In the genomic region with DNA sequence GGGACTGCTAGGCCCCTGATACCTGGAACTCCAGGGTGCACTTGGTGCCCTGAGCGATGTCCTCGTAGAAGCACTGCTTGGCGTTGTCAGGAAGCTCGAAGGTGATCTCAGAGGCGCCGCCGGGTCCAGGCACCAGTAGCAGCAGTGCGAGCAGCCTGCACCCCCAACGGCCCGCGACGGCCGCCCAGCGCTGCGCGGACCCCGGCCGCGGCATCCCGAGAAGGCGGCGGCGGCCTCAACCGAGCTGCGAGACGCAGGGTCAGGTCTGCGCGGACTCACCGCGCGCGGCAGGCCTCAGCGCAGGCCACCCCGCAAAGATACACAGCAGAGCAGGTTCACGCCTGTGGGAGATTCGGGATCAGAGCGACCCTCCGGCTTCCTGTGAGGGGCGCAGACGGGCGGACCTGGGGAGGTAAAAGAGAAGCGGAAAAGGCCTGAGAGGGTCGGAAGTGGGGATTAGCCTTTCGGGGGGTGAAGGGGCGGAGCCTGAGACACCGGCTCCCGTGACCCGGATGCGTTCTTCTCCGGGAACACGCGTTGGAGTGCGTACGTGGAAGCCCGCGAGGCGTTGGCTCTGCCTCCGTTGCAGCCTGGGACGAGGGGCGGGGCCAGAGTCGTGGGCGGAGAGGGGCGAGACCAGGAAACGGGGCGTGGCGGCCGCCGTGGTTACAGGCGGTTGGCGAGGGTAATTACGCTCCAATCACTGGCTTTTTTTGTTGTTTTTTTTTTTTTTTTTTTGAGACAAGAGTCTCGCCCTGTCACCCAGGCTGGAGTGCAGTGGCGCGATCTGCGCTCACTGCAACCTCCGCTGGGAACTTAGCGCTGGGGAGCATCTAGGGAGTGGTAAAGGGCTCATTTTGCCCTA, we compare ENCODE assay signal across 1 cellular context.
TF ChIP-seq lines count a peak whose summit lies in the region.

Gene TMED7 (minus strand): TSS at position 458 of the 865 bp plus-strand sequence. CDS start 244 bp downstream, at position 214.

TF ChIP-seq in K562, 482 proteins besides CTCF, POLR2A, EP300 and RAD21 (continued from another document and continues in another):
- TF ChIP-seq ZNF277 (CRISPR knock-in tag; IDR thresholded peaks at IDR 0.05; ENCODE audit: borderline replicate concordance) (no peak), DIDO1 (tag; IDR thresholded peaks at IDR 0.05; ENCODE audit: low read depth) (0 out of 2 replicates have a peak, but pooled peaks have one; percentile 28), ID3 (CRISPR knock-in tag; IDR thresholded peaks at IDR 0.05) (no peak), ID3 (tag; IDR thresholded peaks at IDR 0.05) (0 out of 2 replicates have a peak, but pooled peaks have one; percentile 52), USF1 (CRISPR knock-in tag; IDR thresholded peaks at IDR 0.05) (peak; percentile 38; the same call in 1 of the 2 replicates), MLLT1 (IDR thresholded peaks at IDR 0.05) (no peak), E2F5 (CRISPR knock-in tag; IDR thresholded peaks at IDR 0.05) (no peak), SREBF1 (IDR thresholded peaks at IDR 0.05; ENCODE audit: borderline replicate concordance, low read depth, low read length) (0 out of 2 replicates have a peak, but pooled peaks have one; percentile 56), KAT2B (IDR thresholded peaks at IDR 0.05; ENCODE audit: low read depth, low read length) (no peak), ZNF778 (CRISPR knock-in tag; IDR thresholded peaks at IDR 0.05) (no peak), MTF1 (CRISPR knock-in tag; IDR thresholded peaks at IDR 0.05; ENCODE audit: borderline replicate concordance) (no peak), MAFK (IDR thresholded peaks at IDR 0.05; ENCODE audit: low read length) (no peak), CTBP1 (IDR thresholded peaks at IDR 0.05; ENCODE audit: borderline replicate concordance) (0 out of 2 replicates have a peak, but pooled peaks have one; percentile 27), ATF7 (IDR thresholded peaks at IDR 0.05) (peak; percentile 75; the same call in 1 of the 2 replicates), NFE2L1 (tag; IDR thresholded peaks at IDR 0.05; ENCODE audit: borderline replicate concordance, low read depth) (no peak), BCOR (IDR thresholded peaks at IDR 0.05) (no peak; the same call in 1 of the 2 replicates), ZNF324 (CRISPR knock-in tag; IDR thresholded peaks at IDR 0.05) (no peak), MYBL2 (IDR thresholded peaks at IDR 0.05; ENCODE audit: low read depth) (no peak), MYBL2 (CRISPR knock-in tag; IDR thresholded peaks at IDR 0.05; ENCODE audit: borderline replicate concordance) (no peak), ZNF384 (IDR thresholded peaks at IDR 0.05; ENCODE audit: low read depth, low read length) (peak; percentile 99), TCF3 (CRISPR knock-in tag; IDR thresholded peaks at IDR 0.05) (no peak), SRSF9 (IDR thresholded peaks at IDR 0.05; ENCODE audit: borderline replicate concordance, low read depth, low read length) (no peak), MBD2 (IDR thresholded peaks at IDR 0.05; ENCODE audit: borderline replicate concordance, low read depth) (peak; percentile 47; the same call in 1 of the 2 replicates), ZNF780A (CRISPR knock-in tag; IDR thresholded peaks at IDR 0.05) (no peak), PCBP1 (IDR thresholded peaks at IDR 0.05; ENCODE audit: low read depth, low read length, poor library complexity, severe bottlenecking) (peak; percentile 64), ZNF347 (CRISPR knock-in tag; IDR thresholded peaks at IDR 0.05; ENCODE audit: low read depth) (no peak), ZNF354B (CRISPR knock-in tag; IDR thresholded peaks at IDR 0.05) (no peak), FOXA1 (IDR thresholded peaks at IDR 0.05; ENCODE audit: borderline replicate concordance) (no peak), ZNF175 (CRISPR knock-in tag; IDR thresholded peaks at IDR 0.05; ENCODE audit: low read depth) (no peak), FOXM1 (IDR thresholded peaks at IDR 0.05; ENCODE audit: low read depth) (no peak), FOXM1 (CRISPR knock-in tag; IDR thresholded peaks at IDR 0.05; ENCODE audit: low read depth) (0 out of 2 replicates have a peak, but pooled peaks have one; percentile 56), THAP7 (CRISPR knock-in tag; IDR thresholded peaks at IDR 0.05) (no peak), NCOA1 (IDR thresholded peaks at IDR 0.05; ENCODE audit: low read depth) (peak; percentile 58; the same call in 1 of the 2 replicates), ZNF561 (CRISPR knock-in tag; conservative IDR thresholded peaks at IDR 0.05) (no peak), ZNF75A (CRISPR knock-in tag; IDR thresholded peaks at IDR 0.05) (no peak), ATF6 (CRISPR knock-in tag; IDR thresholded peaks at IDR 0.05) (0 out of 2 replicates have a peak, but pooled peaks have one; percentile 39), NR3C1 (CRISPR knock-in tag; IDR thresholded peaks at IDR 0.05) (no peak), XRCC5 (IDR thresholded peaks at IDR 0.05; ENCODE audit: low read depth, low read length) (no peak), ZNF217 (CRISPR knock-in tag; IDR thresholded peaks at IDR 0.05) (no peak), ZNF395 (CRISPR knock-in tag; IDR thresholded peaks at IDR 0.05) (peak; percentile 89)
- TF ChIP-seq, protein P1, sequence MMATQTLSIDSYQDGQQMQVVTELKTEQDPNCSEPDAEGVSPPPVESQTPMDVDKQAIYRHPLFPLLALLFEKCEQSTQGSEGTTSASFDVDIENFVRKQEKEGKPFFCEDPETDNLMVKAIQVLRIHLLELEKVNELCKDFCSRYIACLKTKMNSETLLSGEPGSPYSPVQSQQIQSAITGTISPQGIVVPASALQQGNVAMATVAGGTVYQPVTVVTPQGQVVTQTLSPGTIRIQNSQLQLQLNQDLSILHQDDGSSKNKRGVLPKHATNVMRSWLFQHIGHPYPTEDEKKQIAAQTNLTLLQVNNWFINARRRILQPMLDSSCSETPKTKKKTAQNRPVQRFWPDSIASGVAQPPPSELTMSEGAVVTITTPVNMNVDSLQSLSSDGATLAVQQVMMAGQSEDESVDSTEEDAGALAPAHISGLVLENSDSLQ (IDR thresholded peaks at IDR 0.05), result peak; percentile 79
- TF ChIP-seq, protein P2, sequence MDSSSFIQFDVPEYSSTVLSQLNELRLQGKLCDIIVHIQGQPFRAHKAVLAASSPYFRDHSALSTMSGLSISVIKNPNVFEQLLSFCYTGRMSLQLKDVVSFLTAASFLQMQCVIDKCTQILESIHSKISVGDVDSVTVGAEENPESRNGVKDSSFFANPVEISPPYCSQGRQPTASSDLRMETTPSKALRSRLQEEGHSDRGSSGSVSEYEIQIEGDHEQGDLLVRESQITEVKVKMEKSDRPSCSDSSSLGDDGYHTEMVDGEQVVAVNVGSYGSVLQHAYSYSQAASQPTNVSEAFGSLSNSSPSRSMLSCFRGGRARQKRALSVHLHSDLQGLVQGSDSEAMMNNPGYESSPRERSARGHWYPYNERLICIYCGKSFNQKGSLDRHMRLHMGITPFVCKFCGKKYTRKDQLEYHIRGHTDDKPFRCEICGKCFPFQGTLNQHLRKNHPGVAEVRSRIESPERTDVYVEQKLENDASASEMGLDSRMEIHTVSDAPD (CRISPR knock-in tag; IDR thresholded peaks at IDR 0.05), result no peak
- TF ChIP-seq, protein P3, sequence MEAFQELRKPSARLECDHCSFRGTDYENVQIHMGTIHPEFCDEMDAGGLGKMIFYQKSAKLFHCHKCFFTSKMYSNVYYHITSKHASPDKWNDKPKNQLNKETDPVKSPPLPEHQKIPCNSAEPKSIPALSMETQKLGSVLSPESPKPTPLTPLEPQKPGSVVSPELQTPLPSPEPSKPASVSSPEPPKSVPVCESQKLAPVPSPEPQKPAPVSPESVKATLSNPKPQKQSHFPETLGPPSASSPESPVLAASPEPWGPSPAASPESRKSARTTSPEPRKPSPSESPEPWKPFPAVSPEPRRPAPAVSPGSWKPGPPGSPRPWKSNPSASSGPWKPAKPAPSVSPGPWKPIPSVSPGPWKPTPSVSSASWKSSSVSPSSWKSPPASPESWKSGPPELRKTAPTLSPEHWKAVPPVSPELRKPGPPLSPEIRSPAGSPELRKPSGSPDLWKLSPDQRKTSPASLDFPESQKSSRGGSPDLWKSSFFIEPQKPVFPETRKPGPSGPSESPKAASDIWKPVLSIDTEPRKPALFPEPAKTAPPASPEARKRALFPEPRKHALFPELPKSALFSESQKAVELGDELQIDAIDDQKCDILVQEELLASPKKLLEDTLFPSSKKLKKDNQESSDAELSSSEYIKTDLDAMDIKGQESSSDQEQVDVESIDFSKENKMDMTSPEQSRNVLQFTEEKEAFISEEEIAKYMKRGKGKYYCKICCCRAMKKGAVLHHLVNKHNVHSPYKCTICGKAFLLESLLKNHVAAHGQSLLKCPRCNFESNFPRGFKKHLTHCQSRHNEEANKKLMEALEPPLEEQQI (IDR thresholded peaks at IDR 0.05), result no peak
- TF ChIP-seq, protein P4, sequence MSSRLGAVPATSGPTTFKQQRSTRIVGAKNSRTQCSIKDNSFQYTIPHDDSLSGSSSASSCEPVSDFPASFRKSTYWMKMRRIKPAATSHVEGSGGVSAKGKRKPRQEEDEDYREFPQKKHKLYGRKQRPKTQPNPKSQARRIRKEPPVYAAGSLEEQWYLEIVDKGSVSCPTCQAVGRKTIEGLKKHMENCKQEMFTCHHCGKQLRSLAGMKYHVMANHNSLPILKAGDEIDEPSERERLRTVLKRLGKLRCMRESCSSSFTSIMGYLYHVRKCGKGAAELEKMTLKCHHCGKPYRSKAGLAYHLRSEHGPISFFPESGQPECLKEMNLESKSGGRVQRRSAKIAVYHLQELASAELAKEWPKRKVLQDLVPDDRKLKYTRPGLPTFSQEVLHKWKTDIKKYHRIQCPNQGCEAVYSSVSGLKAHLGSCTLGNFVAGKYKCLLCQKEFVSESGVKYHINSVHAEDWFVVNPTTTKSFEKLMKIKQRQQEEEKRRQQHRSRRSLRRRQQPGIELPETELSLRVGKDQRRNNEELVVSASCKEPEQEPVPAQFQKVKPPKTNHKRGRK (tag; IDR thresholded peaks at IDR 0.05), result no peak
